Comparison of ENCODE assay signal across 21 cellular contexts in genomic region chr13:49759503-49759902, GRCh38. TPM values are rescaled to one million over a fixed set of nuclear protein-coding genes. Genes with fewer than 3 reads are reported as not detected.
DNase-seq lines count a peak whose midpoint lies in the region; ATAC-seq and TF ChIP-seq lines count a peak whose summit lies in the region.
"Had no signal": no experiment of that assay in that cellular context is flagged by ENCODE, and none has a peak within 500 bp of the region (broad histone marks: within the 10 kb centered on the region; RNA-seq: fewer than 3 reads in every experiment).

No MANE protein-coding gene starts in this region.

- peaks cover 7% of the 10 kb centered on the region for H3K9me3 Mint-ChIP-seq in activated CD4-positive, alpha-beta T cell treated with anti-CD3 and anti-CD28 coated beads for 36 hours (ENCODE audit: low read depth)

- H3K4me3 Mint-ChIP-seq in activated CD4-positive, alpha-beta T cell treated with anti-CD3 and anti-CD28 coated beads for 36 hours, result no peak overlapping the region
- H3K4me3 Mint-ChIP-seq: mesothelial cell of epicardium had no signal

- POLR2A ChIA-PET in activated CD4-positive, alpha-beta T cell treated with anti-CD3 and anti-CD28 coated beads for 36 hours (lab: Charles Lee), result interaction anchor here (0.6 kb wide), 1 partner anchor 16 kb away, joined by 3 read pairs; no protein-coding TSS in a partner anchor

- no peak for DNase-seq in activated CD4-positive, alpha-beta T cell treated with anti-CD3 and anti-CD28 coated beads for 36 hours
- DNase-seq in activated CD4-positive, alpha-beta T cell treated with anti-CD3 and anti-CD28 coated beads for 1 hour, result no peak
- DNase-seq in Jurkat, Clone E6-1 (ENCODE audit: low read depth, low spot score), result peak; percentile 64
- DNase-seq in astrocyte of the spinal cord (ENCODE audit: low read depth, low spot score) (peak; percentile 27), myocyte (ENCODE audit: low read depth) (peak; percentile 13), NOMO-1 (lab: John Stamatoyannopoulos, UW; ENCODE audit: unreplicated experiment in 2 of 2) (no peak), RPMI8226 (no peak)
- DNase-seq: 8988T; activated T-cell treated with anti-CD3 and anti-CD28 coated beads, Interleukin-2, amount 50 U/mL, for 48 hours; anterior cingulate cortex; GDM1; heart right ventricle; KG1; NCI-H1417; right cardiac atrium; SIG-M5; stimulated activated CD4-positive, alpha-beta T cell treated with anti-CD3 and anti-CD28 coated beads, Interleukin-2, amount 100 ng/mL, for 24 hours; thyroid gland had no signal

- intact Hi-C loops in activated CD4-positive, alpha-beta T cell treated with anti-CD3 and anti-CD28 coated beads for 36 hours (cut with DNase I, micrococcal nuclease), result no loop called here

- no peak for ATAC-seq in activated CD4-positive, alpha-beta T cell treated with anti-CD3 and anti-CD28 coated beads for 36 hours
- ATAC-seq in GM21528 (IDR thresholded peaks at IDR 0.05; ENCODE audit: low FRiP score, unreplicated experiment), result no peak
- ATAC-seq: heart right ventricle, right cardiac atrium had no signal

- no peaks in the 10 kb centered on the region for H3K27me3 Mint-ChIP-seq in activated CD4-positive, alpha-beta T cell treated with anti-CD3 and anti-CD28 coated beads for 36 hours

- no peak overlapping the region for H3K4me3 ChIP-seq in Jurkat, Clone E6-1 (ENCODE audit: low read length)
- H3K4me3 ChIP-seq in astrocyte of the spinal cord (ENCODE audit: low read depth, low read length), result no peak overlapping the region
- H3K4me3 ChIP-seq: esophagus muscularis mucosa, heart right ventricle, thyroid gland had no signal

- CTCF ChIA-PET in activated CD4-positive, alpha-beta T cell treated with anti-CD3 and anti-CD28 coated beads for 36 hours (lab: Charles Lee), result no interaction called here

- in situ Hi-C loops in astrocyte of the spinal cord (cut with HindIII; ENCODE audit: low sequenced_read_pairs), result no loop called here

- no peak for TF ChIP-seq CTCF in astrocyte of the spinal cord (IDR thresholded peaks at IDR 0.05; ENCODE audit: low read depth, low read length)

- H3K36me3 Mint-ChIP-seq in activated CD4-positive, alpha-beta T cell treated with anti-CD3 and anti-CD28 coated beads for 36 hours (ENCODE audit: low read depth), result peaks cover 33% of the 10 kb centered on the region

- H3K27ac Mint-ChIP-seq in activated CD4-positive, alpha-beta T cell treated with anti-CD3 and anti-CD28 coated beads for 36 hours, result peak overlapping the region; percentile 19
- H3K27ac Mint-ChIP-seq: mesothelial cell of epicardium had no signal

- peaks cover 31% of the 10 kb centered on the region for H3K4me1 Mint-ChIP-seq in activated CD4-positive, alpha-beta T cell treated with anti-CD3 and anti-CD28 coated beads for 36 hours
- H3K4me1 Mint-ChIP-seq: mesothelial cell of epicardium had no signal

RNA-seq across cellular contexts. Expression of gene KPNA3, which starts 33.0 kb away (rescaled TPM):
- total RNA-seq in activated CD4-positive, alpha-beta T cell treated with anti-CD3 and anti-CD28 coated beads for 36 hours, result 10 to 100 TPM; 51.7 to 58.0 TPM
- polyA plus RNA-seq in Jurkat, Clone E6-1 (2012; ENCODE audit: insufficient read depth, insufficient read length), result 26.8 TPM
- total RNA-seq in myocyte, result 33.0 and 35.8 TPM in 2 replicates
- polyA plus RNA-seq in myocyte (2012), result 23.3 TPM

Comparison
In these comparisons a context has a peak if more than half of its experiments do, and no peak if none do; other contexts are left out.
1. DNase-seq: peak in Jurkat, Clone E6-1 (single experiment), astrocyte of the spinal cord (single experiment) and myocyte (single experiment); none in activated CD4-positive, alpha-beta T cell treated with anti-CD3 and anti-CD28 coated beads for 36 hours (single experiment), activated CD4-positive, alpha-beta T cell treated with anti-CD3 and anti-CD28 coated beads for 1 hour (single experiment), NOMO-1 (0 of 2) and RPMI8226 (single experiment).